ENCODE assay signal across 8 cellular contexts in genomic region chr10:46450829-46451228, GRCh38. TPM values are rescaled to one million over a fixed set of nuclear protein-coding genes. Genes with fewer than 3 reads are reported as not detected.
"Had no signal": no experiment of that assay in that cellular context is flagged by ENCODE, and none has a peak within 500 bp of the region (broad histone marks: within the 10 kb centered on the region; RNA-seq: fewer than 3 reads in every experiment).

No MANE protein-coding gene starts in this region.

RNA-seq across cellular contexts. Expression of gene NPY4R, which starts 14.9 kb away (rescaled TPM):
- total RNA-seq: activated B cell treated with CpG ODN at 0.5 μM for 24 hours; activated CD4-positive, alpha-beta memory T cell treated with anti-CD3 and anti-CD28 coated beads for 36 hours; activated CD4-positive, alpha-beta T cell treated with anti-CD3 and anti-CD28 coated beads, Interleukin-2, amount 10 ng/mL, durations not matched to agents 7 days and 5 days; activated naive CD4-positive, alpha-beta T cell treated with anti-CD3 and anti-CD28 coated beads, Interleukin-2, amount 50 U/mL, for 72 hours; activated T-cell treated with anti-CD3 and anti-CD28 coated beads, Interleukin-2, amount 50 U/mL, for 4 hours; NCI-H460; RPMI7951; T-cell had no signal
